Comparison of ENCODE assay signal across 1 cellular context in the genomic region with DNA sequence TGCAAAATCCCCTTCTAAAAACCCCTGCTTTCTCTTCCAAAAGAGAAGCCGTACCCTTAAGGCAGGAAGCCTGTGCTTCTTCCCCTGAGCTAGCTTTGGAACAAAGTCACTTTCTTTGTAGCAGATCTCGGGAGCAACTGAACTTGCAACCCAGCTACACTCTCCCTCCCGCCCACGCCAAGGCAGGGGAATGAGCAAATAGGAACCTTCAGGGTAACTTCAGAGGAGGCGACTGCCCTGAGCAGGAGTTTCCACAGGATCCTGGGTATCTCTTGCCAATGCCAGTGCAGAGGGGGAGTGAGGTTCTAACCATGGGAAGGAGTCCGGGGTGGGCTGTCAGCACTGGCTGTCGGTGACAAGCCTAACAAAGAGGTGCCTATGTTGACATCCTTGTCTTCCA.
TF ChIP-seq lines count a peak whose summit lies in the region.

No MANE protein-coding gene starts in this region.

TF ChIP-seq in HepG2, 621 proteins besides CTCF, POLR2A, EP300 and RAD21 (continued from another document):
- no peak for TF ChIP-seq STAT6 (CRISPR knock-in tag; IDR thresholded peaks at IDR 0.05; ENCODE audit: borderline replicate concordance)
- no peak for TF ChIP-seq MED8 (CRISPR knock-in tag; IDR thresholded peaks at IDR 0.05; ENCODE audit: insufficient replicate concordance)
